In the genomic region with DNA sequence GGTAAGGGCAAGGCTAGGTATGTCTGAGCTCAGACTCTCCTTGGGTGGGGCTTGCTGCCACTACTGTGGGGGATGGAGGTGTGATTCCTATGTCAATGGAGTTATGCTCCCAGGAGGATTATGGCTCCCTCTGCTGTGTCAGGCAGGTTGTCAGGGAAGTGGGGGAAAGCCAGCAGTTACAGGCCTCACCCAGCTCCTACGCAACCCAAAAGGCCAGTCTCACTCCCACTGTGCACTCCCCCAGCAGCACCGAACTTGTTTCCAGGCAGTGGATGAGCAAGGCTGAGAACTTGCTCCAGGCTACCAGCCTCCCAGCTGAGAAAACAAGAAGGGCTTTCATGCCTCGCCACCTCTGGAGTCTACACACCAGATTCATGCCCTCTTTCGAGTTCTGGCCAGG, we compare ENCODE assay signal across 17 cellular contexts. TPM values are rescaled to one million over a fixed set of nuclear protein-coding genes. Genes with fewer than 3 reads are reported as not detected.
DNase-seq lines count a peak whose midpoint lies in the region; ATAC-seq and TF ChIP-seq lines count a peak whose summit lies in the region.
"Had no signal": no experiment of that assay in that cellular context is flagged by ENCODE, and none has a peak within 500 bp of the region (broad histone marks: within the 10 kb centered on the region; RNA-seq: fewer than 3 reads in every experiment).

No MANE protein-coding gene starts in this region.

- H3K9me3 ChIP-seq in cardiac muscle cell (ENCODE audit: low read depth) (no peaks in the 10 kb centered on the region), esophagus (ENCODE audit: control insufficient read depth in 2 of 2, insufficient read depth in 1 of 2, low read depth in 1 of 2, low read length in 1 of 2) (no peaks in the 10 kb centered on the region)
- H3K9me3 ChIP-seq: colonic mucosa, neutrophil had no signal

- H3K36me3 Mint-ChIP-seq in stimulated activated naive B cell treated with anti-CD40 and anti-IgM and Interleukin-4, amounts not matched to agents 10 μg/mL and 1 μg/mL and 100 μg/mL, for 72 hours: no peaks in the 10 kb centered on the region
- H3K36me3 Mint-ChIP-seq: activated naive CD8-positive, alpha-beta T cell; CD14-positive monocyte; stimulated activated effector memory CD8-positive, alpha-beta T cell treated with anti-CD3 and anti-CD28 coated beads, Interleukin-12 subunit alpha, Interleukin-12 subunit beta, amount 100 ng/mL, for 72 hours had no signal

- H3K4me1 ChIP-seq in cardiac muscle cell (ENCODE audit: low read depth) (peaks cover 6% of the 10 kb centered on the region), esophagus (ENCODE audit: control insufficient read depth in 2 of 2, insufficient read depth in 2 of 2, low read length in 1 of 2) (peaks cover 0 to 10% of the 10 kb centered on the region in 2 donors)
- H3K4me1 ChIP-seq: colonic mucosa had no signal

- H3K27me3 Mint-ChIP-seq in stimulated activated naive B cell treated with anti-CD40 and anti-IgM and Interleukin-4, amounts not matched to agents 10 μg/mL and 1 μg/mL and 100 μg/mL, for 72 hours: peaks cover 61 to 79% of the 10 kb centered on the region in 2 donors

- peaks cover 9 to 11% of the 10 kb centered on the region in 2 donors for H3K9me3 Mint-ChIP-seq in stimulated activated naive B cell treated with anti-CD40 and anti-IgM and Interleukin-4, amounts not matched to agents 10 μg/mL and 1 μg/mL and 100 μg/mL, for 72 hours
- H3K9me3 Mint-ChIP-seq: stimulated activated effector memory CD8-positive, alpha-beta T cell treated with anti-CD3 and anti-CD28 coated beads, Interleukin-12 subunit alpha, Interleukin-12 subunit beta, amount 100 ng/mL, for 72 hours had no signal

- H3K27ac ChIP-seq in cardiac muscle cell: no peak overlapping the region
- H3K27ac ChIP-seq in esophagus (ENCODE audit: low read depth in 2 of 2, low read length in 1 of 2): peak overlapping the region; percentile 24 to 85
- H3K27ac ChIP-seq: colonic mucosa, neutrophil had no signal

- no peak overlapping the region for H3K4me3 ChIP-seq in cardiac muscle cell
- no peak overlapping the region for H3K4me3 ChIP-seq in esophagus (ENCODE audit: low read depth in 1 of 2, low read length in 2 of 2)
- H3K4me3 ChIP-seq: colonic mucosa had no signal

- no peak for ATAC-seq in Right ventricle myocardium superior (ENCODE audit: poor library complexity)
- no peak for ATAC-seq in HG02973 (IDR thresholded peaks at IDR 0.05; ENCODE audit: unreplicated experiment)
- ATAC-seq in stimulated activated naive B cell treated with anti-CD40 and anti-IgM and Interleukin-4, amounts not matched to agents 10 μg/mL and 1 μg/mL and 100 μg/mL, for 72 hours (replicated peaks): no peak
- ATAC-seq: activated CD8-positive, alpha-beta T cell treated with anti-CD3 and anti-CD28 coated beads, Interleukin-2, amount 10 ng/mL, durations not matched to agents 7 days and 5 days; stimulated activated effector memory CD8-positive, alpha-beta T cell treated with anti-CD3 and anti-CD28 coated beads, Interleukin-12 subunit alpha, Interleukin-12 subunit beta, amount 100 ng/mL, for 72 hours had no signal

- peaks cover 2 to 14% of the 10 kb centered on the region in 2 donors for H3K4me1 Mint-ChIP-seq in stimulated activated naive B cell treated with anti-CD40 and anti-IgM and Interleukin-4, amounts not matched to agents 10 μg/mL and 1 μg/mL and 100 μg/mL, for 72 hours
- H3K4me1 Mint-ChIP-seq: CD14-positive monocyte; stimulated activated effector memory CD8-positive, alpha-beta T cell treated with anti-CD3 and anti-CD28 coated beads, Interleukin-12 subunit alpha, Interleukin-12 subunit beta, amount 100 ng/mL, for 72 hours had no signal

- TF ChIP-seq CTCF in cardiac muscle cell (IDR thresholded peaks at IDR 0.05; ENCODE audit: low read depth, low read length): peak; percentile 20

- H3K36me3 ChIP-seq in cardiac muscle cell: no peaks in the 10 kb centered on the region
- H3K36me3 ChIP-seq in esophagus (ENCODE audit: control insufficient read depth in 2 of 2, insufficient read depth in 2 of 2, low read length in 1 of 2): no peaks in the 10 kb centered on the region
- H3K36me3 ChIP-seq: colonic mucosa, neutrophil had no signal

- no peaks in the 10 kb centered on the region for H3K27me3 ChIP-seq in cardiac muscle cell
- no peaks in the 10 kb centered on the region for H3K27me3 ChIP-seq in esophagus (ENCODE audit: control insufficient read depth in 1 of 2, insufficient read depth in 2 of 2, low read length in 2 of 2)
- H3K27me3 ChIP-seq: colonic mucosa had no signal

- H3K4me3 Mint-ChIP-seq in stimulated activated naive B cell treated with anti-CD40 and anti-IgM and Interleukin-4, amounts not matched to agents 10 μg/mL and 1 μg/mL and 100 μg/mL, for 72 hours: no peak overlapping the region
- H3K4me3 Mint-ChIP-seq: activated CD8-positive, alpha-beta T cell treated with anti-CD3 and anti-CD28 coated beads, Interleukin-2, amount 10 ng/mL, durations not matched to agents 7 days and 5 days; activated naive CD8-positive, alpha-beta T cell; CD14-positive monocyte; stimulated activated effector memory CD8-positive, alpha-beta T cell treated with anti-CD3 and anti-CD28 coated beads, Interleukin-12 subunit alpha, Interleukin-12 subunit beta, amount 100 ng/mL, for 72 hours; T-helper 2 cell treated with Interferon-gamma antibody and Interleukin-4, amounts not matched to agents 5 μg/mL and 100 μg/mL, for 36 hours had no signal

- intact Hi-C loops in Right ventricle myocardium superior (cut with DNase I): no loop called here

- WGBS in esophagus, 2 donors: 55 to 68% methylated on average over 4 of the region's 4 CpGs

- no peak for DNase-seq in cardiac muscle cell (ENCODE audit: low read depth in 1 of 2, low spot score in 1 of 2)
- no peak for DNase-seq in Right ventricle myocardium superior
- peak; percentile 22 for DNase-seq in NCI-H748 treated with DMSO at 0.1 percent for 48 hours (lab: John Stamatoyannopoulos, UW)
- DNase-seq in smooth muscle cell of the brain vasculature (ENCODE audit: low read depth, low spot score): peak; percentile 78
- no peak for DNase-seq in stimulated activated CD4-positive, alpha-beta T cell treated with anti-CD3 and anti-CD28 coated beads, Interleukin-4, amount 100 ng/mL, for 1 hour
- no peak for DNase-seq in stimulated activated naive B cell treated with anti-CD40 and anti-IgM and Interleukin-4, amounts not matched to agents 10 μg/mL and 1 μg/mL and 100 μg/mL, for 72 hours
- DNase-seq: activated CD8-positive, alpha-beta T cell treated with anti-CD3 and anti-CD28 coated beads, Interleukin-2, amount 10 ng/mL, durations not matched to agents 7 days and 5 days; colonic mucosa; NCI-H187 had no signal

- no peak overlapping the region for H3K27ac Mint-ChIP-seq in stimulated activated naive B cell treated with anti-CD40 and anti-IgM and Interleukin-4, amounts not matched to agents 10 μg/mL and 1 μg/mL and 100 μg/mL, for 72 hours
- H3K27ac Mint-ChIP-seq: activated CD8-positive, alpha-beta T cell treated with anti-CD3 and anti-CD28 coated beads, Interleukin-2, amount 10 ng/mL, durations not matched to agents 7 days and 5 days; activated naive CD8-positive, alpha-beta T cell; stimulated activated effector memory CD8-positive, alpha-beta T cell treated with anti-CD3 and anti-CD28 coated beads, Interleukin-12 subunit alpha, Interleukin-12 subunit beta, amount 100 ng/mL, for 72 hours; T-helper 2 cell treated with Interferon-gamma antibody and Interleukin-4, amounts not matched to agents 5 μg/mL and 100 μg/mL, for 36 hours had no signal

RNA-seq across cellular contexts. Expression of a gene that starts 18.2 kb away (rescaled TPM):
- total RNA-seq in cardiac muscle cell: not detected in 2 replicates
- 0.23 TPM in 1 of 2 replicates, not detected in the other for polyA plus RNA-seq in cardiac muscle cell
- not detected for total RNA-seq in Right ventricle myocardium superior
- under 1 TPM; 0.21 to 0.51 TPM for polyA plus RNA-seq in esophagus
- total RNA-seq: activated CD8-positive, alpha-beta T cell treated with anti-CD3 and anti-CD28 coated beads, Interleukin-2, amount 10 ng/mL, durations not matched to agents 7 days and 5 days; colonic mucosa; liver had no signal
- polyA plus RNA-seq: CD14-positive monocyte, liver had no signal

RNA-seq across cellular contexts. Expression of a gene that starts 53.8 kb away (rescaled TPM):
- total RNA-seq in cardiac muscle cell (60.6 and 61.1 TPM in 2 replicates), Right ventricle myocardium superior (713 TPM)
- polyA plus RNA-seq in cardiac muscle cell (97.1 and 108 TPM in 2 replicates), esophagus (100 to 1,000 TPM; 328 to 334 TPM)

Comparison
In these comparisons a context has a peak if more than half of its experiments do, and no peak if none do; other contexts are left out.
1. RNA of a gene that starts 53.8 kb away (total RNA-seq): 713 TPM in Right ventricle myocardium superior (single experiment); 60.6 to 61.1 TPM in cardiac muscle cell; every median in the first group is over 10 times any median in the second.
2. DNase-seq: peak in NCI-H748 treated with DMSO at 0.1 percent for 48 hours (single experiment) and smooth muscle cell of the brain vasculature (single experiment); none in cardiac muscle cell (0 of 2), Right ventricle myocardium superior (single experiment), stimulated activated CD4-positive, alpha-beta T cell treated with anti-CD3 and anti-CD28 coated beads, Interleukin-4, amount 100 ng/mL, for 1 hour (single experiment) and stimulated activated naive B cell treated with anti-CD40 and anti-IgM and Interleukin-4, amounts not matched to agents 10 μg/mL and 1 μg/mL and 100 μg/mL, for 72 hours (single experiment).